Comparison of ENCODE assay signal across 8 cellular contexts in genomic region chr2:25341753-25342371, GRCh38. TPM values are rescaled to one million over a fixed set of nuclear protein-coding genes. Genes with fewer than 3 reads are reported as not detected.
DNase-seq lines count a peak whose midpoint lies in the region; ATAC-seq, FAIRE-seq and TF ChIP-seq lines count a peak whose summit lies in the region.

TSS of gene DNMT3A (minus strand) at chr2:25341925. CDS start at chr2:25313984, 27,941 bp downstream.

- H3K36me3 ChIP-seq in endothelial cell of umbilical vein (ENCODE audit: control insufficient read depth in 2 of 2, extremely low read depth in 1 of 2, insufficient read depth in 2 of 2, low read length in 2 of 2) = no peaks in the 10 kb centered on the region

- peak within 1 kb of the TSS; percentile 75 for H3K4me3 Mint-ChIP-seq in stimulated activated effector memory CD8-positive, alpha-beta T cell treated with anti-CD3 and anti-CD28 coated beads, Interleukin-12 subunit alpha, Interleukin-12 subunit beta, amount 100 ng/mL, for 72 hours

- peaks cover 15% of the 10 kb centered on the region for H3K36me3 Mint-ChIP-seq in stimulated activated effector memory CD8-positive, alpha-beta T cell treated with anti-CD3 and anti-CD28 coated beads, Interleukin-12 subunit alpha, Interleukin-12 subunit beta, amount 100 ng/mL, for 72 hours

- H3K4me3 ChIP-seq in AG04450 (ENCODE audit: low read depth, low read length) (peak within 1 kb of the TSS; percentile 69), endothelial cell of umbilical vein (replicated peaks in 1 of 3; ENCODE audit: insufficient read depth in 1 of 3, low read depth in 1 of 3, low read length in 3 of 3) (peak within 1 kb of the TSS in 2 of 3 experiments; percentile 29 to 58)

- POLR2A ChIA-PET in AG04450 (lab: Yijun Ruan, JAX) (no interaction called here), endothelial cell of umbilical vein (lab: Charles Lee) (no interaction called here)

- peak; percentile 11 for ATAC-seq in GM18861 (IDR thresholded peaks at IDR 0.05; ENCODE audit: unreplicated experiment)
- ATAC-seq in HG03066 (IDR thresholded peaks at IDR 0.05; ENCODE audit: low read depth, unreplicated experiment) = peak; percentile 16
- ATAC-seq in stimulated activated effector memory CD8-positive, alpha-beta T cell treated with anti-CD3 and anti-CD28 coated beads, Interleukin-12 subunit alpha, Interleukin-12 subunit beta, amount 100 ng/mL, for 72 hours = peak; percentile 53

- DNase-seq in AG04450 (ENCODE audit: low read depth, low spot score) = peak; percentile 10
- DNase-seq in NCI-H510A (lab: John Stamatoyannopoulos, UW) = peak; percentile 67
- peak; percentile 78 for DNase-seq in activated CD8-positive, alpha-beta memory T cell treated with anti-CD3 and anti-CD28 coated beads, Interleukin-2, amount 50 U/mL, for 48 hours
- DNase-seq in endothelial cell of umbilical vein (ENCODE audit: low read depth, low spot score) = peak; percentile 34
- no peak for DNase-seq in mesenteric fat pad (ENCODE audit: low spot score)
- peak; percentile 24 to 67 for DNase-seq in stimulated activated effector memory CD8-positive, alpha-beta T cell treated with anti-CD3 and anti-CD28 coated beads, Interleukin-12 subunit alpha, Interleukin-12 subunit beta, amount 100 ng/mL, for 72 hours (ENCODE audit: low spot score in 2 of 2)

- H3K27me3 ChIP-seq in AG04450 (ENCODE audit: control insufficient read depth, insufficient read depth, low read length) = no peaks in the 10 kb centered on the region
- peaks cover 0 to 2% of the 10 kb centered on the region in 2 experiments for H3K27me3 ChIP-seq in endothelial cell of umbilical vein (ENCODE audit: control insufficient read depth in 2 of 2, insufficient read depth in 2 of 2, low read length in 2 of 2)

- H3K27ac Mint-ChIP-seq in stimulated activated effector memory CD8-positive, alpha-beta T cell treated with anti-CD3 and anti-CD28 coated beads, Interleukin-12 subunit alpha, Interleukin-12 subunit beta, amount 100 ng/mL, for 72 hours = peak within 1 kb of the TSS; percentile 89

- H3K27ac ChIP-seq in AG04450 (ENCODE audit: low read depth, low read length) = no peak within 1 kb of the TSS
- no peak within 1 kb of the TSS for H3K27ac ChIP-seq in endothelial cell of umbilical vein (ENCODE audit: insufficient read depth, low read depth, low read length)

- H3K79me2 ChIP-seq in endothelial cell of umbilical vein (ENCODE audit: control insufficient read depth, insufficient read depth, low read length) = no peaks in the 10 kb centered on the region

- H3K9me1 ChIP-seq in endothelial cell of umbilical vein (replicated peaks; ENCODE audit: control insufficient read depth, extremely low read depth, insufficient read depth, low read length) = no peaks in the 10 kb centered on the region

- no peaks in the 10 kb centered on the region for H3K9me3 Mint-ChIP-seq in stimulated activated effector memory CD8-positive, alpha-beta T cell treated with anti-CD3 and anti-CD28 coated beads, Interleukin-12 subunit alpha, Interleukin-12 subunit beta, amount 100 ng/mL, for 72 hours

- TF ChIP-seq POLR2A in endothelial cell of umbilical vein (IDR thresholded peaks at IDR 0.05; ENCODE audit: low read depth, low read length) = no peak

- intact Hi-C loops in endothelial cell of umbilical vein (cut with micrococcal nuclease) = loop anchor here (1.0 to 5.0 kb wide), 6 partner anchors 34 to 225 kb away; no protein-coding TSS in a partner anchor

- no peaks in the 10 kb centered on the region for H3K4me1 ChIP-seq in endothelial cell of umbilical vein (ENCODE audit: control insufficient read depth, extremely low read depth, insufficient read depth, low read length)

- dilution Hi-C loops in endothelial cell of umbilical vein (cut with MboI; ENCODE audit: extremely low pct_ligation_motif_present, low sequenced_read_pairs) = no loop called here

- peak within 1 kb of the TSS; percentile 43 for H2AFZ ChIP-seq in endothelial cell of umbilical vein (ENCODE audit: low read depth, low read length)

- H3K9me3 ChIP-seq in AG04450 (ENCODE audit: control insufficient read depth, insufficient read depth, low read length) (no peaks in the 10 kb centered on the region), endothelial cell of umbilical vein (replicated peaks; ENCODE audit: control insufficient read depth, insufficient read depth, low read length) (no peaks in the 10 kb centered on the region)

- peaks cover 32% of the 10 kb centered on the region for H3K4me1 Mint-ChIP-seq in stimulated activated effector memory CD8-positive, alpha-beta T cell treated with anti-CD3 and anti-CD28 coated beads, Interleukin-12 subunit alpha, Interleukin-12 subunit beta, amount 100 ng/mL, for 72 hours

- H3K4me2 ChIP-seq in endothelial cell of umbilical vein (ENCODE audit: insufficient read depth, low read length) = peak within 1 kb of the TSS; percentile 27

- no TSS peak for BruUV-seq in endothelial cell of umbilical vein (replicated peaks; lab: Mats Ljungman, UMichigan)

- no peak within 1 kb of the TSS for H3K9ac ChIP-seq in endothelial cell of umbilical vein (replicated peaks; ENCODE audit: extremely low read depth, insufficient read depth, low read length)

- CTCF ChIA-PET in AG04450 (lab: Charles Lee) = interaction anchor here (1.1 to 1.4 kb wide), 3 partner anchors 34 to 367 kb away, joined by 3 read pairs; no protein-coding TSS in a partner anchor
- CTCF ChIA-PET in endothelial cell of umbilical vein (lab: Charles Lee) = interaction anchor here (1.2 to 1.4 kb wide), 3 partner anchors 34 to 323 kb away, joined by 3 to 5 read pairs (median 4); no protein-coding TSS in a partner anchor

- FAIRE-seq in endothelial cell of umbilical vein (lab: Jason Lieb, UNC) = no peak

- no peaks in the 10 kb centered on the region for H4K20me1 ChIP-seq in endothelial cell of umbilical vein (replicated peaks; ENCODE audit: control insufficient read depth, extremely low read depth, insufficient read depth, low read length)

- no peak for TF ChIP-seq CTCF in AG04450 (IDR thresholded peaks at IDR 0.05; ENCODE audit: low read depth, low read length)
- no peak for TF ChIP-seq CTCF in endothelial cell of umbilical vein (IDR thresholded peaks at IDR 0.05; ENCODE audit: extremely low read depth in 1 of 2, insufficient read depth in 1 of 2, low read depth in 1 of 2, low read length in 2 of 2)

TF ChIP-seq in endothelial cell of umbilical vein, 7 proteins besides CTCF, POLR2A, EP300 and RAD21:
- no peak for TF ChIP-seq POLR2AphosphoS5 (IDR thresholded peaks at IDR 0.05; ENCODE audit: insufficient read depth, low read depth, low read length)

RNA-seq across cellular contexts. Expression of gene DNMT3A, which starts in this region (rescaled TPM):
- polyA plus RNA-seq in AG04450 (2011; rRNA removed) (4.1 and 6.8 TPM in 2 replicates), endothelial cell of umbilical vein (15.6 and 23.3 TPM in 2 replicates)
- 15.2 and 26.0 TPM in 2 replicates for polyA minus RNA-seq in AG04450 (2011; rRNA and poly(A)+ RNA removed)
- total RNA-seq in endothelial cell of umbilical vein (67.0 and 71.7 TPM in 2 replicates), mesenteric fat pad (24.4 TPM)
- 12.5 and 14.2 TPM in 2 replicates for polyA plus RNA-seq in endothelial cell of umbilical vein (2011; cell fraction: cytosol; rRNA removed)
- 42.1 and 52.7 TPM in 2 replicates for polyA plus RNA-seq in endothelial cell of umbilical vein (2011; cell fraction: nucleus; rRNA removed)
- 26.2 and 37.7 TPM in 2 replicates for polyA plus RNA-seq in endothelial cell of umbilical vein (2012)
- 60.1 and 61.4 TPM in 2 replicates for polyA minus RNA-seq in endothelial cell of umbilical vein
- 8.0 TPM for polyA minus RNA-seq in endothelial cell of umbilical vein (2011; cell fraction: cytosol; rRNA and poly(A)+ RNA removed)
- polyA minus RNA-seq in endothelial cell of umbilical vein (2011; cell fraction: nucleus; rRNA and poly(A)+ RNA removed) = 36.1 and 50.9 TPM in 2 replicates
